Comparison of ENCODE assay signal across 34 cellular contexts in genomic region chr1:212082765-212083406, GRCh38.
"Had no signal": no experiment of that assay in that cellular context is flagged by ENCODE, and none has a peak within 500 bp of the region (broad histone marks: within the 10 kb centered on the region; RNA-seq: fewer than 3 reads in every experiment).

No MANE protein-coding gene starts in this region.

- H3K4me3 Mint-ChIP-seq: activated CD8-positive, alpha-beta T cell treated with anti-CD3 and anti-CD28 coated beads for 36 hours; activated naive CD4-positive, alpha-beta T cell treated with anti-CD3 and anti-CD28 coated beads, Interleukin-2, amount 10 ng/mL, durations not matched to agents 7 days and 5 days; activated T-cell treated with anti-CD3 and anti-CD28 coated beads, Interleukin-2, amount 50 U/mL, for 24 hours; activated T-cell treated with anti-CD3 and anti-CD28 coated beads, Interleukin-2, amount 50 U/mL, for 72 hours; T-helper 17 cell; T-helper 2 cell treated with Interferon-gamma antibody and Interleukin-4, amounts not matched to agents 5 μg/mL and 100 μg/mL, for 36 hours had no signal

- ATAC-seq: activated CD8-positive, alpha-beta T cell treated with anti-CD3 and anti-CD28 coated beads for 36 hours; activated naive CD4-positive, alpha-beta T cell treated with anti-CD3 and anti-CD28 coated beads, Interleukin-2, amount 50 U/mL, for 72 hours; activated T-cell treated with anti-CD3 and anti-CD28 coated beads, Interleukin-2, amount 50 U/mL, for 72 hours; body of pancreas; T-helper 17 cell had no signal

- H3K4me3 ChIP-seq: adrenal gland, body of pancreas, cardiac muscle cell, colonic mucosa, esophagus squamous epithelium had no signal

- H3K27ac ChIP-seq: adrenal gland, body of pancreas, cardiac muscle cell, colonic mucosa, epithelial cell of prostate, esophagus squamous epithelium, WERI-Rb-1 had no signal

- H3K27ac Mint-ChIP-seq: activated CD8-positive, alpha-beta T cell treated with anti-CD3 and anti-CD28 coated beads for 36 hours; activated naive CD4-positive, alpha-beta T cell treated with anti-CD3 and anti-CD28 coated beads, Interleukin-2, amount 10 ng/mL, durations not matched to agents 7 days and 5 days; activated naive CD4-positive, alpha-beta T cell treated with anti-CD3 and anti-CD28 coated beads, Interleukin-2, amount 50 U/mL, for 72 hours; activated T-cell treated with anti-CD3 and anti-CD28 coated beads, Interleukin-2, amount 50 U/mL, for 24 hours; activated T-cell treated with anti-CD3 and anti-CD28 coated beads, Interleukin-2, amount 50 U/mL, for 72 hours; T-helper 17 cell; T-helper 2 cell treated with Interferon-gamma antibody and Interleukin-4, amounts not matched to agents 5 μg/mL and 100 μg/mL, for 36 hours had no signal

- H3K9me3 ChIP-seq: adrenal gland, body of pancreas, colonic mucosa, esophagus squamous epithelium had no signal

- H3K36me3 ChIP-seq: adrenal gland, cardiac muscle cell, colonic mucosa, esophagus squamous epithelium had no signal

- FAIRE-seq: endometrium, endothelial cell of umbilical vein, frontal cortex had no signal

- H3K27me3 Mint-ChIP-seq: activated CD8-positive, alpha-beta T cell treated with anti-CD3 and anti-CD28 coated beads for 36 hours; activated naive CD4-positive, alpha-beta T cell treated with anti-CD3 and anti-CD28 coated beads, Interleukin-2, amount 10 ng/mL, durations not matched to agents 7 days and 5 days; activated T-cell treated with anti-CD3 and anti-CD28 coated beads, Interleukin-2, amount 50 U/mL, for 24 hours; T-helper 17 cell had no signal

- H3K27me3 ChIP-seq: adrenal gland, body of pancreas, cardiac muscle cell, colonic mucosa, esophagus squamous epithelium had no signal

- H3K9me3 Mint-ChIP-seq: activated CD8-positive, alpha-beta T cell treated with anti-CD3 and anti-CD28 coated beads for 36 hours; activated naive CD4-positive, alpha-beta T cell treated with anti-CD3 and anti-CD28 coated beads, Interleukin-2, amount 10 ng/mL, durations not matched to agents 7 days and 5 days; activated naive CD4-positive, alpha-beta T cell treated with anti-CD3 and anti-CD28 coated beads, Interleukin-2, amount 50 U/mL, for 72 hours; activated T-cell treated with anti-CD3 and anti-CD28 coated beads, Interleukin-2, amount 50 U/mL, for 24 hours; activated T-cell treated with anti-CD3 and anti-CD28 coated beads, Interleukin-2, amount 50 U/mL, for 72 hours; T-helper 2 cell treated with Interferon-gamma antibody and Interleukin-4, amounts not matched to agents 5 μg/mL and 100 μg/mL, for 36 hours had no signal

- DNase-seq: activated CD4-positive, alpha-beta T cell treated with anti-CD3 and anti-CD28 coated beads for 4 hours; activated CD4-positive, alpha-beta T cell treated with anti-CD3 and anti-CD28 coated beads, Interleukin-2, amount 50 U/mL, for 1 hour; activated CD4-positive, alpha-beta T cell treated with anti-CD3 and anti-CD28 coated beads, Interleukin-2, amount 50 U/mL, for 48 hours; activated CD4-positive, CD25-positive, alpha-beta regulatory T cell; activated CD4-positive, CD25-positive, alpha-beta regulatory T cell treated with anti-CD3 and anti-CD28 coated beads, Interleukin-2, amount 50 U/mL, for 72 hours; activated CD8-positive, alpha-beta memory T cell treated with anti-CD3 and anti-CD28 coated beads for 24 hours; activated CD8-positive, alpha-beta memory T cell treated with anti-CD3 and anti-CD28 coated beads, Interleukin-2, amount 50 U/mL, for 4 hours; activated CD8-positive, alpha-beta T cell treated with anti-CD3 and anti-CD28 coated beads for 36 hours; activated gamma-delta T cell; activated naive CD4-positive, alpha-beta T cell; activated naive CD4-positive, alpha-beta T cell treated with anti-CD3 and anti-CD28 coated beads, Interleukin-2, amount 10 ng/mL, durations not matched to agents 7 days and 5 days; activated T-cell treated with anti-CD3 and anti-CD28 coated beads for 4 hours; activated T-cell treated with anti-CD3 and anti-CD28 coated beads, Interleukin-2, amount 50 U/mL, for 24 hours; activated T-cell treated with anti-CD3 and anti-CD28 coated beads, Interleukin-2, amount 50 U/mL, for 72 hours; adrenal gland; amygdala; aorta; body of pancreas; central memory CD4-positive, alpha-beta T cell; cerebellar nuclear complex; colonic mucosa; effector CD8-positive, alpha-beta T cell; esophagus squamous epithelium; head of caudate nucleus; T-helper 17 cell; T1000; WERI-Rb-1 had no signal

- H3K4me1 Mint-ChIP-seq: activated naive CD4-positive, alpha-beta T cell treated with anti-CD3 and anti-CD28 coated beads, Interleukin-2, amount 10 ng/mL, durations not matched to agents 7 days and 5 days; T-helper 17 cell had no signal

- H3K4me1 ChIP-seq: adrenal gland, body of pancreas, colonic mucosa had no signal
